2 cellular contexts compared by ENCODE assay signal in genomic region chr15:84752195-84752594, GRCh38.
TF ChIP-seq lines count a peak whose summit lies in the region.

No MANE protein-coding gene starts in this region.

TF ChIP-seq in IMR-90, 13 proteins besides CTCF, POLR2A, EP300 and RAD21:
- TF ChIP-seq NFE2L2 (IDR thresholded peaks at IDR 0.05; ENCODE audit: low read depth, low read length) (no peak), BHLHE40 (IDR thresholded peaks at IDR 0.05; ENCODE audit: low read depth, low read length) (no peak), MAFK (IDR thresholded peaks at IDR 0.05; ENCODE audit: low read depth, low read length) (no peak), FOS (IDR thresholded peaks at IDR 0.05; ENCODE audit: low read depth, low read length) (no peak), RCOR1 (IDR thresholded peaks at IDR 0.05; ENCODE audit: insufficient replicate concordance, low read length) (no peak), CHD1 (IDR thresholded peaks at IDR 0.05; ENCODE audit: low read depth, low read length) (no peak), CEBPB (IDR thresholded peaks at IDR 0.05; ENCODE audit: low read depth, low read length) (no peak), USF2 (IDR thresholded peaks at IDR 0.05; ENCODE audit: low read depth, low read length) (no peak), MAZ (IDR thresholded peaks at IDR 0.05; ENCODE audit: borderline replicate concordance, low read depth, low read length) (no peak), RFX5 (IDR thresholded peaks at IDR 0.05; ENCODE audit: low read depth, low read length) (no peak), SMC3 (IDR thresholded peaks at IDR 0.05; ENCODE audit: low read depth, low read length) (no peak), MXI1 (IDR thresholded peaks at IDR 0.05; ENCODE audit: borderline replicate concordance, low read depth, low read length) (no peak), ELK1 (IDR thresholded peaks at IDR 0.05; ENCODE audit: borderline replicate concordance, low read depth, low read length) (no peak)
TF ChIP-seq in IMR-90: peak in this region for 0.

TF ChIP-seq in K562, 482 proteins besides CTCF, POLR2A, EP300 and RAD21:
- TF ChIP-seq ZNF77 (CRISPR knock-in tag; IDR thresholded peaks at IDR 0.05): no peak
- TF ChIP-seq ZBTB34 (CRISPR knock-in tag; IDR thresholded peaks at IDR 0.05): no peak
- TF ChIP-seq ZFP36 (IDR thresholded peaks at IDR 0.05; ENCODE audit: low read depth, low read length, partially characterized antibody): peak; percentile 81
- TF ChIP-seq ZNF395 (CRISPR knock-in tag; IDR thresholded peaks at IDR 0.05): no peak
